In the genomic region with DNA sequence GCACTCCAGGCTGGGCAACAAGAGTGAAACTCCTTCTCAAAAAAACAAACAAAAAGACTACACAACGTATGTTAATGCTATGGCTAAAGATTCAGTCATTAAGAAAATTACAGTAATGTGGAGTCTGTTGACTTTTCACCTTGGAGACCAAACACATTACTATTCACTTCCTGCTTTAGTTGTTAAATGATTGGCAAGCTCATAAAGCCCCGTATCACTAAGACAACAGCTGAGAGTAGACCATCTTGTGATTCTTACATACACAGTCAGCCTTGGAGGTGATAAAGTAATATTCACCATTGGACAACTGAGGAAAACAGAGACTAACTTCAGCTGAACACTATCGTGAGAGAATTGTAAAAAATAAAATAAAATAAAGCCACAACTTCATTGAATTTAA, we compare ENCODE assay signal across 12 cellular contexts.
DNase-seq lines count a peak whose midpoint lies in the region; ATAC-seq and TF ChIP-seq lines count a peak whose summit lies in the region.
"Had no signal": no experiment of that assay in that cellular context is flagged by ENCODE, and none has a peak within 500 bp of the region (broad histone marks: within the 10 kb centered on the region; RNA-seq: fewer than 3 reads in every experiment).

No MANE protein-coding gene starts in this region.

- POLR2A ChIA-PET in MCF 10A (lab: Yijun Ruan, JAX): interaction anchor here (0.6 kb wide), 1 partner anchor 1158 kb away, joined by 3 read pairs; no protein-coding TSS in a partner anchor

- H3K27ac Mint-ChIP-seq in MCF 10A (ENCODE audit: low read depth, unreplicated experiment): no peak overlapping the region
- H3K27ac Mint-ChIP-seq: activated naive CD4-positive, alpha-beta T cell treated with anti-CD3 and anti-CD28 coated beads, Interleukin-2, amount 50 U/mL, for 24 hours had no signal

- ATAC-seq in upper lobe of left lung (ENCODE audit: low FRiP score in 2 of 2) (peak; percentile 44 to 49), right lobe of liver (no peak)

- H3K4me3 ChIP-seq in mammary epithelial cell (replicated peaks in 1 of 3; ENCODE audit: insufficient read depth in 1 of 3, low read depth in 2 of 3, low read length in 3 of 3) (no peak overlapping the region), fibroblast of mammary gland (ENCODE audit: control insufficient read depth, low read depth, low read length) (no peak overlapping the region), upper lobe of left lung (no peak overlapping the region), right lobe of liver (no peak overlapping the region)

- H4K20me1 ChIP-seq in mammary epithelial cell (ENCODE audit: insufficient read depth, low read length): no peaks in the 10 kb centered on the region

- dilution Hi-C loops in mammary epithelial cell (cut with HindIII; ENCODE audit: low sequenced_read_pairs): no loop called here

- H3K27me3 Mint-ChIP-seq in MCF 10A (ENCODE audit: insufficient read depth, unreplicated experiment): no peaks in the 10 kb centered on the region

- H3K36me3 ChIP-seq in mammary epithelial cell (ENCODE audit: insufficient read depth, low read length) (no peaks in the 10 kb centered on the region), upper lobe of left lung (no peaks in the 10 kb centered on the region), right lobe of liver (no peaks in the 10 kb centered on the region)
- H3K36me3 ChIP-seq: WERI-Rb-1 had no signal

- H3K9me3 Mint-ChIP-seq in MCF 10A (ENCODE audit: unreplicated experiment): no peaks in the 10 kb centered on the region
- H3K9me3 Mint-ChIP-seq: activated naive CD4-positive, alpha-beta T cell treated with anti-CD3 and anti-CD28 coated beads, Interleukin-2, amount 50 U/mL, for 24 hours had no signal

- BruUV-seq in mammary epithelial cell (replicated peaks; lab: Mats Ljungman, UMichigan) (no TSS peak), MCF 10A (replicated peaks; lab: Mats Ljungman, UMichigan) (no TSS peak)

- peak; percentile 24 for DNase-seq in mammary epithelial cell
- DNase-seq in MCF 10A (ENCODE audit: unreplicated experiment): no peak
- DNase-seq in NCI-H2029 treated with DMSO at 0.1 percent for 48 hours (lab: John Stamatoyannopoulos, UW): peak; percentile 18
- DNase-seq in fibroblast of mammary gland (ENCODE audit: low read depth): peak; percentile 10
- DNase-seq in upper lobe of left lung: no peak
- DNase-seq in right lobe of liver: no peak
- no peak for DNase-seq in activated T-cell treated with anti-CD3 and anti-CD28 coated beads, Interleukin-2, amount 50 U/mL, for 1 hour
- DNase-seq in NCI-H226: no peak
- DNase-seq: midbrain, OCI-M1, WERI-Rb-1 had no signal

- no peak overlapping the region for H3K27ac ChIP-seq in mammary epithelial cell (ENCODE audit: insufficient read depth, low read depth, low read length)
- no peak overlapping the region for H3K27ac ChIP-seq in upper lobe of left lung
- no peak overlapping the region for H3K27ac ChIP-seq in right lobe of liver
- H3K27ac ChIP-seq: WERI-Rb-1 had no signal

- H3K27me3 ChIP-seq in mammary epithelial cell (ENCODE audit: insufficient read depth, low read length) (no peaks in the 10 kb centered on the region), upper lobe of left lung (no peaks in the 10 kb centered on the region), right lobe of liver (no peaks in the 10 kb centered on the region)

- no peaks in the 10 kb centered on the region for H3K36me3 Mint-ChIP-seq in MCF 10A (ENCODE audit: insufficient read depth, unreplicated experiment)
- H3K36me3 Mint-ChIP-seq: activated naive CD4-positive, alpha-beta T cell treated with anti-CD3 and anti-CD28 coated beads, Interleukin-2, amount 50 U/mL, for 24 hours had no signal

- no peak for TF ChIP-seq EP300 in upper lobe of left lung (IDR thresholded peaks at IDR 0.05)

- H3K9ac ChIP-seq in mammary epithelial cell (ENCODE audit: insufficient read depth, low read length): no peak overlapping the region

- in situ Hi-C loops in mammary epithelial cell (cut with MboI; ENCODE audit: low sequenced_read_pairs in 2 of 2): no loop called here

- TF ChIP-seq CTCF in mammary epithelial cell (conservative IDR thresholded peaks at IDR 0.05 in 1 of 2, IDR thresholded peaks at IDR 0.05 in 1 of 2; ENCODE audit: extremely low read depth in 1 of 2, insufficient read depth in 1 of 2, low read depth in 1 of 2, low read length in 2 of 2) (no peak), MCF 10A (IDR thresholded peaks at IDR 0.05; ENCODE audit: unreplicated experiment) (no peak), fibroblast of mammary gland (conservative IDR thresholded peaks at IDR 0.05; ENCODE audit: control insufficient read depth, insufficient read depth, low read depth, low read length) (no peak), upper lobe of left lung (IDR thresholded peaks at IDR 0.05) (no peak), right lobe of liver (IDR thresholded peaks at IDR 0.05) (no peak)

- H3K79me2 ChIP-seq in mammary epithelial cell (ENCODE audit: insufficient read depth, low read length): no peaks in the 10 kb centered on the region

- H3K9me3 ChIP-seq in mammary epithelial cell (replicated peaks; ENCODE audit: insufficient read depth, low read length) (no peaks in the 10 kb centered on the region), upper lobe of left lung (no peaks in the 10 kb centered on the region), right lobe of liver (no peaks in the 10 kb centered on the region)

- H3K4me2 ChIP-seq in mammary epithelial cell (ENCODE audit: insufficient read depth, low read depth, low read length): no peak overlapping the region

- 45% methylated on average over 3 of the region's 3 CpGs for WGBS in mammary epithelial cell (ENCODE audit: low coverage, missing lambda C conversion rate)
- 21 to 37% methylated on average over 3 of the region's 3 CpGs for WGBS in upper lobe of left lung, 2 donors
- WGBS in right lobe of liver (ENCODE audit: insufficient coverage, low coverage, low lambda C conversion rate, missing lambda C conversion rate): 16% methylated on average over 3 of the region's 3 CpGs

- no peak for TF ChIP-seq POLR2A in upper lobe of left lung (IDR thresholded peaks at IDR 0.05)
- TF ChIP-seq POLR2A in right lobe of liver (IDR thresholded peaks at IDR 0.05): no peak

- H2AFZ ChIP-seq in mammary epithelial cell (ENCODE audit: low read depth, low read length): no peak overlapping the region

- H3K4me3 Mint-ChIP-seq in MCF 10A (ENCODE audit: unreplicated experiment): no peak overlapping the region
- H3K4me3 Mint-ChIP-seq: activated naive CD4-positive, alpha-beta T cell treated with anti-CD3 and anti-CD28 coated beads, Interleukin-2, amount 50 U/mL, for 24 hours had no signal

- no peaks in the 10 kb centered on the region for H3K4me1 ChIP-seq in mammary epithelial cell (ENCODE audit: insufficient read depth, low read length)
- H3K4me1 ChIP-seq in upper lobe of left lung: peaks cover 0 to 3% (median 0%) of the 10 kb centered on the region in 4 donors
- H3K4me1 ChIP-seq in right lobe of liver: no peaks in the 10 kb centered on the region

- CTCF ChIA-PET in mammary epithelial cell (lab: Charles Lee; ENCODE audit: low non-redundant PET): no interaction called here
- CTCF ChIA-PET in MCF 10A (lab: Yijun Ruan, JAX): interaction anchor here (1.6 kb wide), 1 partner anchor 14 kb away, joined by 10 read pairs; no protein-coding TSS in a partner anchor

- intact Hi-C loops in mammary epithelial cell (cut with micrococcal nuclease): no loop called here
- intact Hi-C loops in MCF 10A (cut with micrococcal nuclease): no loop called here
- intact Hi-C loops in right lobe of liver (cut with DNase I): no loop called here

- no peaks in the 10 kb centered on the region for H3K4me1 Mint-ChIP-seq in MCF 10A (ENCODE audit: insufficient read depth, unreplicated experiment)
- H3K4me1 Mint-ChIP-seq: activated naive CD4-positive, alpha-beta T cell treated with anti-CD3 and anti-CD28 coated beads, Interleukin-2, amount 50 U/mL, for 24 hours had no signal

Comparison
In these comparisons a context has a peak if more than half of its experiments do, and no peak if none do; other contexts are left out.
1. DNase-seq: peak in mammary epithelial cell (single experiment), NCI-H2029 treated with DMSO at 0.1 percent for 48 hours (single experiment) and fibroblast of mammary gland (single experiment); none in MCF 10A (single experiment), upper lobe of left lung (0 of 2), right lobe of liver (0 of 3), activated T-cell treated with anti-CD3 and anti-CD28 coated beads, Interleukin-2, amount 50 U/mL, for 1 hour (single experiment) and NCI-H226 (single experiment).
2. ATAC-seq: peak in upper lobe of left lung (2 of 2); none in right lobe of liver (0 of 4).